In genomic region chr15:64093627-64094417, GRCh38 we compare ENCODE assay signal across 8 cellular contexts. TPM values are rescaled to one million over a fixed set of nuclear protein-coding genes. Genes with fewer than 3 reads are reported as not detected.
A peak's percentile ranks its signal among the peaks of the same experiment; 100 is the strongest.
DNase-seq lines count a peak whose midpoint lies in the region; ATAC-seq, FAIRE-seq and TF ChIP-seq lines count a peak whose summit lies in the region.

A gene with protein sequence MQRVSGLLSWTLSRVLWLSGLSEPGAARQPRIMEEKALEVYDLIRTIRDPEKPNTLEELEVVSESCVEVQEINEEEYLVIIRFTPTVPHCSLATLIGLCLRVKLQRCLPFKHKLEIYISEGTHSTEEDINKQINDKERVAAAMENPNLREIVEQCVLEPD (minus strand): TSS chr15:64093838. CDS start chr15:64093768, 70 bp downstream.

- H3K4me2 ChIP-seq in astrocyte (ENCODE audit: low read length) = peak within 1 kb of the TSS; percentile 87

- ATAC-seq in GM18502 (IDR thresholded peaks at IDR 0.05; ENCODE audit: poor library complexity, unreplicated experiment) (peak; percentile 67), HG02943 (IDR thresholded peaks at IDR 0.05; ENCODE audit: low read depth, unreplicated experiment) (peak; percentile 55), right cardiac atrium (peak; percentile 89 to 91)

- H3K4me3 ChIP-seq in astrocyte (ENCODE audit: insufficient read depth, low read depth, low read length) (peak within 1 kb of the TSS; percentile 73), right cardiac atrium (ENCODE audit: low read length) (peak within 1 kb of the TSS; percentile 72), uterus (peak within 1 kb of the TSS; percentile 77 to 91)

- H3K27ac Mint-ChIP-seq in astrocyte (ENCODE audit: unreplicated experiment) = peak within 1 kb of the TSS; percentile 99

- TF ChIP-seq POLR2A in uterus (IDR thresholded peaks at IDR 0.05) = peak; percentile 26 to 44

- no peaks in the 10 kb centered on the region for H3K9me3 Mint-ChIP-seq in astrocyte (ENCODE audit: unreplicated experiment)

- peak; percentile 88 for DNase-seq in NCI-H187 treated with DMSO at 0.1 percent for 48 hours (lab: John Stamatoyannopoulos, UW)
- peak; percentile 97 for DNase-seq in astrocyte (ENCODE audit: low read depth)
- DNase-seq in right cardiac atrium = peak; percentile 95
- DNase-seq in pulmonary artery endothelial cell (ENCODE audit: low read depth, low spot score) = peak; percentile 96
- peak; percentile 93 to 97 for DNase-seq in uterus

- intact Hi-C loops in T-helper 2 cell treated with Interferon-gamma antibody and Interleukin-4, amounts not matched to agents 100 ng/mL and 5 ng/mL, for 36 hours (cut with micrococcal nuclease) = loop anchor here (1.0 to 10.0 kb wide), 5 partner anchors 25 to 899 kb away; partner anchors contain the start of gene TRIP4
- intact Hi-C loops in right cardiac atrium (cut with DNase I) (loop anchor here in 1 of 4 donors (5.0 kb wide), 1 partner anchor 58 kb away; the partner anchor contains the start of gene SNX22), uterus (cut with DNase I; ENCODE audit: low total_unique reads) (no loop called here)

- H3K9me3 ChIP-seq in astrocyte (ENCODE audit: insufficient read depth, low read depth, low read length) = no peaks in the 10 kb centered on the region
- no peaks in the 10 kb centered on the region for H3K9me3 ChIP-seq in right cardiac atrium (ENCODE audit: control insufficient read depth, low read length)
- no peaks in the 10 kb centered on the region for H3K9me3 ChIP-seq in uterus

- FAIRE-seq in astrocyte (lab: Jason Lieb, UNC) = peak; percentile 52

- H3K27me3 Mint-ChIP-seq in astrocyte (ENCODE audit: low read depth, unreplicated experiment) = no peaks in the 10 kb centered on the region

- H3K4me1 ChIP-seq in astrocyte (ENCODE audit: insufficient read depth, low read length) (peaks cover 28% of the 10 kb centered on the region), right cardiac atrium (ENCODE audit: control insufficient read depth, insufficient read depth, low read length) (peaks cover 9% of the 10 kb centered on the region), uterus (peaks cover 9 to 15% of the 10 kb centered on the region in 2 donors)

- H3K4me1 Mint-ChIP-seq in astrocyte (ENCODE audit: low read depth, unreplicated experiment) = peaks cover 19% of the 10 kb centered on the region

- TF ChIP-seq CTCF in astrocyte (IDR thresholded peaks at IDR 0.05; ENCODE audit: insufficient read depth, low read depth, low read length) = no peak
- no peak for TF ChIP-seq CTCF in uterus (IDR thresholded peaks at IDR 0.05)

- H3K4me3 Mint-ChIP-seq in astrocyte (ENCODE audit: unreplicated experiment) = peak within 1 kb of the TSS; percentile 95

- peaks cover 3% of the 10 kb centered on the region for H3K36me3 Mint-ChIP-seq in astrocyte (ENCODE audit: low read depth, unreplicated experiment)

- peak within 1 kb of the TSS; percentile 87 for H3K9ac ChIP-seq in astrocyte (ENCODE audit: low read length)

- H4K20me1 ChIP-seq in astrocyte (ENCODE audit: insufficient read depth, low read length) = peaks cover 34% of the 10 kb centered on the region

- H3K27ac ChIP-seq in astrocyte (ENCODE audit: low read depth, low read length) (peak within 1 kb of the TSS; percentile 89), right cardiac atrium (ENCODE audit: low read length) (peak within 1 kb of the TSS; percentile 98), uterus (peak within 1 kb of the TSS; percentile 90 to 96)

- H3K27me3 ChIP-seq in astrocyte (ENCODE audit: insufficient read depth, low read length) (no peaks in the 10 kb centered on the region), right cardiac atrium (ENCODE audit: control insufficient read depth, insufficient read depth) (no peaks in the 10 kb centered on the region), uterus (no peaks in the 10 kb centered on the region)

- H3K79me2 ChIP-seq in astrocyte (ENCODE audit: insufficient read depth, low read length) = peaks cover 75% of the 10 kb centered on the region

- H2AFZ ChIP-seq in astrocyte (ENCODE audit: low read depth, low read length) = peak within 1 kb of the TSS; percentile 91

- under 1% methylated on average over 41 of the region's 41 CpGs for WGBS in right cardiac atrium

- H3K36me3 ChIP-seq in astrocyte (ENCODE audit: insufficient read depth, low read length) (peaks cover 4% of the 10 kb centered on the region), uterus (no peaks in the 10 kb centered on the region)

RNA-seq across cellular contexts. Expression of the gene that starts here (rescaled TPM):
- 60.7 and 61.2 TPM in 2 replicates for total RNA-seq in T-helper 2 cell treated with Interferon-gamma antibody and Interleukin-4, amounts not matched to agents 100 ng/mL and 5 ng/mL, for 36 hours
- 51.2 and 53.4 TPM in 2 replicates for total RNA-seq in astrocyte
- 10 to 100 TPM; 43.9 to 66.2 (median 53.6) TPM for total RNA-seq in right cardiac atrium
- polyA plus RNA-seq in right cardiac atrium = 82.7 TPM
- total RNA-seq in pulmonary artery endothelial cell = 61.6 and 66.7 TPM in 2 replicates
- total RNA-seq in uterus = 10 to 100 TPM; 21.4 to 53.8 (median 34.3) TPM

Comparison
In these comparisons a context has a peak if more than half of its experiments do, and no peak if none do; other contexts are left out.
1. Peak in every context shown above with its lines: DNase-seq, ATAC-seq, H3K4me3 ChIP-seq and H3K27ac ChIP-seq.